ENCODE assay signal across 30 cellular contexts in genomic region chr9:118148990-118149389, GRCh38.
"Had no signal": no experiment of that assay in that cellular context is flagged by ENCODE, and none has a peak within 500 bp of the region (broad histone marks: within the 10 kb centered on the region; RNA-seq: fewer than 3 reads in every experiment).

No MANE protein-coding gene starts in this region.

- H3K4me1 Mint-ChIP-seq: naive thymus-derived CD4-positive, alpha-beta T cell; nephron; neural progenitor cell; stimulated activated effector memory CD8-positive, alpha-beta T cell treated with anti-CD3 and anti-CD28 coated beads, Interleukin-12 subunit alpha, Interleukin-12 subunit beta, amount 100 ng/mL, for 72 hours had no signal

- H3K4me1 ChIP-seq: esophagus muscularis mucosa, foreskin keratinocyte, gastroesophageal sphincter, heart left ventricle, left lung, neural progenitor cell, parathyroid adenoma, right lobe of liver, testis, tibial artery had no signal

- H2AFZ ChIP-seq: hepatocyte, neural progenitor cell, parathyroid adenoma had no signal

- H3K27ac ChIP-seq: coronary artery, esophagus muscularis mucosa, foreskin keratinocyte, gastroesophageal sphincter, heart left ventricle, hepatocyte, left lung, neural progenitor cell, parathyroid adenoma, right lobe of liver, testis, tibial artery had no signal

- H3K79me2 ChIP-seq: hepatocyte, parathyroid adenoma had no signal

- H3K36me3 Mint-ChIP-seq: naive thymus-derived CD4-positive, alpha-beta T cell; neural progenitor cell; stimulated activated effector memory CD8-positive, alpha-beta T cell treated with anti-CD3 and anti-CD28 coated beads, Interleukin-12 subunit alpha, Interleukin-12 subunit beta, amount 100 ng/mL, for 72 hours; type B pancreatic cell had no signal

- H3K4me3 Mint-ChIP-seq: naive thymus-derived CD4-positive, alpha-beta T cell; nephron; neural progenitor cell; stimulated activated effector memory CD8-positive, alpha-beta T cell treated with anti-CD3 and anti-CD28 coated beads, Interleukin-12 subunit alpha, Interleukin-12 subunit beta, amount 100 ng/mL, for 72 hours; type B pancreatic cell had no signal

- ATAC-seq: foreskin keratinocyte; gastroesophageal sphincter; heart left ventricle; left cardiac atrium; left lung; naive thymus-derived CD4-positive, alpha-beta T cell; right lobe of liver; stimulated activated effector memory CD8-positive, alpha-beta T cell treated with anti-CD3 and anti-CD28 coated beads, Interleukin-12 subunit alpha, Interleukin-12 subunit beta, amount 100 ng/mL, for 72 hours; stimulated activated naive CD8-positive, alpha-beta T cell treated with anti-CD3 and anti-CD28 coated beads, Interleukin-15, Interleukin-2, amounts not matched to agents 100 U/mL and 50 U/mL, for 24 hours had no signal

- H3K9me3 Mint-ChIP-seq: nephron, neural progenitor cell, type B pancreatic cell had no signal

- H3K4me3 ChIP-seq: coronary artery, esophagus muscularis mucosa, gastroesophageal sphincter, heart left ventricle, hepatocyte, left lung, neural progenitor cell, right lobe of liver, testis, tibial artery had no signal

- H3K36me3 ChIP-seq: esophagus muscularis mucosa, gastroesophageal sphincter, heart left ventricle, left lung, neural progenitor cell, right lobe of liver, tibial artery had no signal

- H3K4me2 ChIP-seq: hepatocyte, neural progenitor cell had no signal

- FAIRE-seq: endothelial cell of umbilical vein, kidney, small intestine had no signal

- H3K27me3 ChIP-seq: esophagus muscularis mucosa, foreskin keratinocyte, gastroesophageal sphincter, heart left ventricle, hepatocyte, left lung, neural progenitor cell, right lobe of liver, testis, tibial artery had no signal

- H3K9ac ChIP-seq: neural progenitor cell, parathyroid adenoma had no signal

- DNase-seq: dermis blood vessel endothelial cell; effector memory CD4-positive, alpha-beta T cell; foreskin keratinocyte; heart left ventricle; kidney; left cardiac atrium; left lung; mesenchymal stem cell; midbrain; naive thymus-derived CD4-positive, alpha-beta T cell; right lobe of liver; small intestine; stimulated activated CD4-positive, alpha-beta T cell treated with anti-CD3 and anti-CD28 coated beads, Interleukin-12 subunit alpha, Interleukin-12 subunit beta, amount 100 ng/mL, for 4 hours; stimulated activated CD4-positive, alpha-beta T cell treated with anti-CD3 and anti-CD28 coated beads, Interleukin-2, amount 100 ng/mL, for 24 hours; stimulated activated CD4-positive, alpha-beta T cell treated with anti-CD3 and anti-CD28 coated beads, Interleukin-4, amount 100 ng/mL, for 24 hours; stimulated activated naive CD8-positive, alpha-beta T cell treated with anti-CD3 and anti-CD28 coated beads, Interleukin-15, Interleukin-2, amounts not matched to agents 100 U/mL and 50 U/mL, for 24 hours; substantia nigra; testis; tibial artery had no signal

- H3K27me3 Mint-ChIP-seq: progenitor cell of endocrine pancreas, type B pancreatic cell had no signal

- H3K9me3 ChIP-seq: esophagus muscularis mucosa, gastroesophageal sphincter, heart left ventricle, left lung, right lobe of liver, testis, tibial artery had no signal

- H3K27ac Mint-ChIP-seq: naive thymus-derived CD4-positive, alpha-beta T cell; nephron; neural progenitor cell; progenitor cell of endocrine pancreas; stimulated activated effector memory CD8-positive, alpha-beta T cell treated with anti-CD3 and anti-CD28 coated beads, Interleukin-12 subunit alpha, Interleukin-12 subunit beta, amount 100 ng/mL, for 72 hours; type B pancreatic cell had no signal
